Comparison of ENCODE assay signal across 8 cellular contexts in genomic region chr3:122974764-122975162, GRCh38. TPM values are rescaled to one million over a fixed set of nuclear protein-coding genes. Genes with fewer than 3 reads are reported as not detected.
DNase-seq lines count a peak whose midpoint lies in the region; ATAC-seq, FAIRE-seq and TF ChIP-seq lines count a peak whose summit lies in the region.

No MANE protein-coding gene starts in this region.

- H3K9me2 ChIP-seq in OCI-LY1 (ENCODE audit: low read depth, low read length) (no peaks in the 10 kb centered on the region), neural cell (ENCODE audit: insufficient read depth, low read length) (no peaks in the 10 kb centered on the region)

- H3F3A ChIP-seq in OCI-LY1 (ENCODE audit: insufficient read depth, low read length): no peaks in the 10 kb centered on the region
- no peaks in the 10 kb centered on the region for H3F3A ChIP-seq in neural cell (ENCODE audit: insufficient read depth, low read length, poor library complexity, severe bottlenecking)

- H3K4me3 ChIP-seq in OCI-LY1 (ENCODE audit: low read depth, low read length, poor library complexity, severe bottlenecking): peak overlapping the region; percentile 9
- peak overlapping the region in 1 of 4 experiments; percentile 12; a peak in 1 of 8 replicates for H3K4me3 ChIP-seq in H1 (ENCODE audit: extremely low read depth in 1 of 4, insufficient read depth in 2 of 4, low read depth in 3 of 4, low read length in 4 of 4)
- H3K4me3 ChIP-seq in neural cell (ENCODE audit: low read length): no peak overlapping the region
- H3K4me3 ChIP-seq in Caco-2 (ENCODE audit: low read depth, low read length): no peak overlapping the region

- no peak overlapping the region for H3K56ac ChIP-seq in H1 (replicated peaks; ENCODE audit: insufficient read length, low read depth, low read length)

- 0 out of 2 replicates have a peak overlapping the region, but pooled peaks have one; percentile 7 for H2AK5ac ChIP-seq in H1 (ENCODE audit: low read depth, low read length)

- no peak overlapping the region for H3K27ac Mint-ChIP-seq in Caco-2 (ENCODE audit: unreplicated experiment)

- H2BK5ac ChIP-seq in H1 (ENCODE audit: low read depth, low read length): peak overlapping the region; percentile 84; the same call in 1 of the 2 replicates

- no peak for TF ChIP-seq POLR2A in H1 (IDR thresholded peaks at IDR 0.05; ENCODE audit: control extremely low read depth in 1 of 2, low read depth in 2 of 2, low read length in 2 of 2)
- no peak for TF ChIP-seq POLR2A in GM12892 (IDR thresholded peaks at IDR 0.05; ENCODE audit: low read depth, low read length)

- intact Hi-C loops in Caco-2 (cut with micrococcal nuclease; ENCODE audit: unreplicated experiment): no loop called here

- FAIRE-seq in H1 (lab: Jason Lieb, UNC): no peak
- no peak for FAIRE-seq in GM12892 (lab: Jason Lieb, UNC)

- ATAC-seq in GM18508 (IDR thresholded peaks at IDR 0.05; ENCODE audit: insufficient read depth, unreplicated experiment): peak; percentile 4
- no peak for ATAC-seq in HG03439 (IDR thresholded peaks at IDR 0.05; ENCODE audit: unreplicated experiment)

- H3K9me3 ChIP-seq in OCI-LY1 (ENCODE audit: low read length) (no peaks in the 10 kb centered on the region), H1 (ENCODE audit: insufficient read depth in 2 of 2, low read depth in 1 of 2, low read length in 1 of 2) (no peaks in the 10 kb centered on the region), neural cell (ENCODE audit: low read length) (no peaks in the 10 kb centered on the region), Caco-2 (no peaks in the 10 kb centered on the region)

- H3K36me3 Mint-ChIP-seq in Caco-2 (ENCODE audit: insufficient read depth, unreplicated experiment): no peaks in the 10 kb centered on the region

- H3K4me1 ChIP-seq in OCI-LY1 (ENCODE audit: insufficient read depth, low read length, severe bottlenecking): peaks cover 22% of the 10 kb centered on the region
- peaks cover 7 to 46% (median 32%) of the 10 kb centered on the region in 4 experiments for H3K4me1 ChIP-seq in H1 (replicated peaks in 1 of 4; ENCODE audit: control insufficient read depth in 3 of 4, insufficient read depth in 4 of 4, low read length in 3 of 4)
- peaks cover 4% of the 10 kb centered on the region; the same call in 1 of the 2 replicates for H3K4me1 ChIP-seq in Caco-2

- no peak for DNase-seq in H1 (ENCODE audit: low read depth in 1 of 2, low spot score in 2 of 2)
- DNase-seq in NCI-H187 treated with DMSO at 0.1 percent for 48 hours (lab: John Stamatoyannopoulos, UW): no peak
- DNase-seq in Caco-2: no peak
- no peak for DNase-seq in GM12892 (ENCODE audit: insufficient read length)

- H3K27ac ChIP-seq in OCI-LY1 (ENCODE audit: low read depth, low read length, poor library complexity, severe bottlenecking) (no peak overlapping the region), H1 (ENCODE audit: low read depth, low read length) (no peak overlapping the region), neural cell (ENCODE audit: low read length) (no peak overlapping the region)

- no peaks in the 10 kb centered on the region for H3K27me3 Mint-ChIP-seq in Caco-2 (ENCODE audit: insufficient read depth, unreplicated experiment)

- no peak overlapping the region for H2AFZ ChIP-seq in OCI-LY1 (ENCODE audit: low read length)
- 0 out of 2 replicates have a peak overlapping the region, but pooled peaks have one; percentile 3 for H2AFZ ChIP-seq in H1 (ENCODE audit: low read length)
- no peak overlapping the region for H2AFZ ChIP-seq in neural cell (ENCODE audit: low read depth, low read length)

- TF ChIP-seq RAD21 in H1 (IDR thresholded peaks at IDR 0.05 in 1 of 2, conservative IDR thresholded peaks at IDR 0.05 in 1 of 2; ENCODE audit: low read depth in 2 of 2, low read length in 2 of 2): no peak
- no peak for TF ChIP-seq RAD21 in neural cell (conservative IDR thresholded peaks at IDR 0.05)

- no peaks in the 10 kb centered on the region for H3K36me3 ChIP-seq in OCI-LY1 (ENCODE audit: insufficient read depth, low read length)
- H3K36me3 ChIP-seq in H1 (ENCODE audit: control insufficient read depth in 2 of 4, insufficient read depth in 4 of 4, low read length in 3 of 4): no peaks in the 10 kb centered on the region; a peak in 1 of 8 replicates
- H3K36me3 ChIP-seq in neural cell (ENCODE audit: insufficient read depth, low read length): no peaks in the 10 kb centered on the region
- H3K36me3 ChIP-seq in Caco-2 (ENCODE audit: control insufficient read depth, insufficient read depth, low read length): no peaks in the 10 kb centered on the region

- peak overlapping the region; percentile 77 for H4K91ac ChIP-seq in H1 (replicated peaks; ENCODE audit: insufficient read length, low read length)

- peak overlapping the region; percentile 51; the same call in 1 of the 2 replicates for H2BK20ac ChIP-seq in H1 (ENCODE audit: low read length)

- H2BK120ac ChIP-seq in H1 (replicated peaks; ENCODE audit: low read depth, low read length): no peak overlapping the region

- peak overlapping the region; percentile 73 for H4K5ac ChIP-seq in H1 (ENCODE audit: insufficient read length, low read depth, low read length)

- H3K4me2 ChIP-seq in OCI-LY1 (ENCODE audit: low read length) (peak overlapping the region; percentile 48; the same call in 1 of the 2 replicates), H1 (ENCODE audit: insufficient read depth in 1 of 2, low read depth in 2 of 2, low read length in 2 of 2) (peak overlapping the region; percentile 51 to 58), neural cell (ENCODE audit: low read length) (no peak overlapping the region)

- peak overlapping the region; percentile 45; the same call in 1 of the 2 replicates for H2BK12ac ChIP-seq in H1 (ENCODE audit: low read depth, low read length)

- H3K9ac ChIP-seq in OCI-LY1 (ENCODE audit: low read length) (no peak overlapping the region), H1 (replicated peaks in 1 of 4; ENCODE audit: extremely low read depth in 1 of 4, low read depth in 3 of 4, low read length in 3 of 4) (no peak overlapping the region), neural cell (ENCODE audit: low read length) (peak overlapping the region; percentile 1)

- POLR2A ChIA-PET in H1 (lab: Charles Lee; ENCODE audit: partially characterized antibody) (interaction anchor here (1.2 to 1.3 kb wide), 2 partner anchors 8 to 10 kb away, joined by 4 read pairs; no protein-coding TSS in a partner anchor), Caco-2 (lab: Charles Lee) (no interaction called here)

- no peaks in the 10 kb centered on the region; the same call in 1 of the 2 replicates for H3K23me2 ChIP-seq in H1 (ENCODE audit: low read depth, low read length)

- H3K18ac ChIP-seq in H1 (ENCODE audit: extremely low read depth, low read length): peak overlapping the region; percentile 84; the same call in 1 of the 2 replicates

- no peak overlapping the region for H3K4ac ChIP-seq in H1 (replicated peaks; ENCODE audit: insufficient read length, low read depth, low read length)

- H3K4me3 Mint-ChIP-seq in Caco-2 (ENCODE audit: unreplicated experiment): no peak overlapping the region

- 41% methylated on average over 2 of the region's 2 CpGs; no CpG with 5 or more reads in 1 of the 2 experiments for WGBS in H1 (ENCODE audit: extremely low coverage in 1 of 2, insufficient coverage in 1 of 2, insufficient read length in 1 of 2, insufficient replicate concordance in 2 of 2, low coverage in 1 of 2, low lambda C conversion rate in 2 of 2, missing lambda C conversion rate in 1 of 2), 2 experiments

- peak overlapping the region; percentile 3; the same call in 1 of the 2 replicates for H2BK15ac ChIP-seq in H1 (ENCODE audit: low read length)

- CTCF ChIA-PET in H1 (lab: Charles Lee; ENCODE audit: partially characterized antibody): interaction anchor here (0.5 to 2.9 kb wide), 12 partner anchors 8 to 877 kb away, joined by 3 to 16 read pairs (median 4); no protein-coding TSS in a partner anchor
- CTCF ChIA-PET in Caco-2 (lab: Charles Lee): no interaction called here

- peak overlapping the region; percentile 45; the same call in 1 of the 2 replicates for H4K8ac ChIP-seq in H1 (ENCODE audit: extremely low read depth, insufficient read depth, low read length)

- peaks cover 7% of the 10 kb centered on the region for H3K4me1 Mint-ChIP-seq in Caco-2 (ENCODE audit: low read depth, unreplicated experiment)

- peaks cover 5% of the 10 kb centered on the region; the same call in 1 of the 2 replicates for H3K27me3 ChIP-seq in OCI-LY1 (ENCODE audit: insufficient read depth, low read length)
- no peaks in the 10 kb centered on the region for H3K27me3 ChIP-seq in H1 (replicated peaks in 1 of 4; ENCODE audit: control insufficient read depth in 3 of 4, extremely low read depth in 1 of 4, insufficient read depth in 3 of 4, low read length in 3 of 4)
- H3K27me3 ChIP-seq in neural cell (ENCODE audit: insufficient read depth, low read depth, low read length): no peaks in the 10 kb centered on the region
- H3K27me3 ChIP-seq in Caco-2 (replicated peaks; ENCODE audit: control insufficient read depth, insufficient read depth, low read length): no peaks in the 10 kb centered on the region

- H3K14ac ChIP-seq in H1 (ENCODE audit: insufficient read length): no peak overlapping the region

- BruUV-seq in Caco-2 (replicated peaks; lab: Mats Ljungman, UMichigan): no TSS peak

- TF ChIP-seq CTCF in OCI-LY1 (IDR thresholded peaks at IDR 0.05; ENCODE audit: low read length): no peak
- no peak for TF ChIP-seq CTCF in H1 (IDR thresholded peaks at IDR 0.05; ENCODE audit: control extremely low read depth in 1 of 3, insufficient read depth in 1 of 3, low read depth in 1 of 3, low read length in 3 of 3)
- TF ChIP-seq CTCF in neural cell (IDR thresholded peaks at IDR 0.05; ENCODE audit: poor library complexity, severe bottlenecking): no peak
- no peak for TF ChIP-seq CTCF in Caco-2 (IDR thresholded peaks at IDR 0.05; ENCODE audit: insufficient read depth in 1 of 2, low read depth in 1 of 2, low read length in 1 of 2, severe bottlenecking in 1 of 2, unreplicated experiment in 1 of 2)

- H3K23ac ChIP-seq in H1 (ENCODE audit: insufficient read length): no peak overlapping the region

- no peaks in the 10 kb centered on the region for H3K9me3 Mint-ChIP-seq in Caco-2 (ENCODE audit: unreplicated experiment)

- no peaks in the 10 kb centered on the region for H4K20me1 ChIP-seq in OCI-LY1 (ENCODE audit: insufficient read depth, low read length)
- no peaks in the 10 kb centered on the region for H4K20me1 ChIP-seq in H1 (replicated peaks in 1 of 2; ENCODE audit: control insufficient read depth in 1 of 2, insufficient read depth in 2 of 2, low read length in 2 of 2)
- H4K20me1 ChIP-seq in neural cell (ENCODE audit: insufficient read depth): no peaks in the 10 kb centered on the region

- H3K79me1 ChIP-seq in H1 (ENCODE audit: low read depth, low read length): peaks cover 2% of the 10 kb centered on the region; the same call in 1 of the 2 replicates

- no peaks in the 10 kb centered on the region for H3K79me2 ChIP-seq in OCI-LY1 (ENCODE audit: insufficient read depth, low read length)
- H3K79me2 ChIP-seq in H1 (ENCODE audit: control insufficient read depth in 1 of 2, insufficient read depth in 2 of 2, low read length in 2 of 2): no peaks in the 10 kb centered on the region
- no peaks in the 10 kb centered on the region for H3K79me2 ChIP-seq in neural cell (replicated peaks; ENCODE audit: insufficient read depth, low read length)

- no peak for TF ChIP-seq EP300 in H1 (IDR thresholded peaks at IDR 0.05; ENCODE audit: borderline replicate concordance in 1 of 2, low read depth in 2 of 2, low read length in 2 of 2)
- TF ChIP-seq EP300 in neural cell (conservative IDR thresholded peaks at IDR 0.05; ENCODE audit: poor library complexity, severe bottlenecking): no peak

RNA-seq across cellular contexts. Expression of gene SEMA5B, which starts 52.8 kb away (rescaled TPM):
- total RNA-seq in H1 (2021; fragmentation: NEBNext Ultra II Directional; extraction: Animal tissue kit (Norgen Biotek cat#: 25700)): 19.9 and 22.4 TPM in 2 replicates
- polyA plus RNA-seq in H1 (2011; rRNA removed): 13.1 and 18.8 TPM in 2 replicates
- 14.6 TPM for polyA plus RNA-seq in H1 (2011; cell fraction: cytosol; rRNA removed)
- polyA plus RNA-seq in H1 (2011; cell fraction: nucleus; rRNA removed): 46.9 TPM
- 35.4 to 44.8 TPM (median 39.3 TPM) in 4 replicates for polyA plus RNA-seq in H1 (2012, experiment 1 of 2)
- 34.1 TPM for polyA plus RNA-seq in H1 (2012, experiment 2 of 2)
- polyA plus RNA-seq in H1 (2013, experiment 1 of 2): 21.6 TPM
- polyA plus RNA-seq in H1 (2013, experiment 2 of 2): 18.3 TPM
- 19.3 and 20.2 TPM in 2 replicates for polyA minus RNA-seq in H1 (2011; rRNA and poly(A)+ RNA removed)
- 13.8 TPM for polyA minus RNA-seq in H1 (2011; cell fraction: cytosol; rRNA and poly(A)+ RNA removed)
- 24.5 TPM for polyA minus RNA-seq in H1 (2011; cell fraction: nucleus; rRNA and poly(A)+ RNA removed)
- 3.8 and 7.0 TPM in 2 replicates for polyA plus RNA-seq in neural cell
- 3.1 and 4.1 TPM in 2 replicates for polyA minus RNA-seq in neural cell
- 0.84 and 1.0 TPM in 2 replicates for total RNA-seq in Caco-2 (2022)
- not detected for polyA plus RNA-seq in GM12892 (2012; ENCODE audit: missing spikeins)

Comparison
In these comparisons a context has a peak if more than half of its experiments do, and no peak if none do; other contexts are left out.
1. RNA of gene SEMA5B, which starts 52.8 kb away (total RNA-seq): 19.9 to 22.4 TPM in H1; 0.84 to 1.0 TPM in Caco-2; every median in the first group is over 10 times any median in the second.